20 cellular contexts compared by ENCODE assay signal in the genomic region with DNA sequence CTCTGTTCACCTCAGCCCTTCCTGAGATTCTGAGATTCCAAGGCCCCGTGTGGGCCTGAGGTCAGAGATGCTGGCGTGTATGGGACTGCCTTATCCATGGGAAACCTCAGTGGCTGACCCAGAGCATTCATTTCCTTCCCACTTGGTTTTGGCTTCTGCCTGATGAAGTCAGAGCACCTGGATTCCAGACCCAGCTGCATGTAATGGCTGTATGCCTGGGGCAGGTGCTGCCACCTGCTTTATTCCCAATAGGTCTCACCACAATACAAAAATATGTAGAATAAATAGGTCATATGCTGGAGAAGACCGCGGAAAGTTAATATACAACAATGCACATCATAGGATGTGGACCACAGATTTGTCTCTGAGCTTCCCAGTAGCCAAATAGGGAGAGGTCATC. TPM values are rescaled to one million over a fixed set of nuclear protein-coding genes. Genes with fewer than 3 reads are reported as not detected.
DNase-seq lines count a peak whose midpoint lies in the region; TF ChIP-seq lines count a peak whose summit lies in the region.
"Had no signal": no experiment of that assay in that cellular context is flagged by ENCODE, and none has a peak within 500 bp of the region (broad histone marks: within the 10 kb centered on the region; RNA-seq: fewer than 3 reads in every experiment).

No MANE protein-coding gene starts in this region.

- POLR2A ChIA-PET in activated CD4-positive, alpha-beta memory T cell treated with anti-CD3 and anti-CD28 coated beads for 36 hours (lab: Charles Lee) = no interaction called here

- H3K4me3 Mint-ChIP-seq in activated naive CD8-positive, alpha-beta T cell = peak overlapping the region; percentile 73
- H3K4me3 Mint-ChIP-seq in nephron = peak overlapping the region; percentile 27 to 71 (median 59)
- H3K4me3 Mint-ChIP-seq in activated CD4-positive, alpha-beta memory T cell treated with anti-CD3 and anti-CD28 coated beads for 36 hours = no peak overlapping the region

- intact Hi-C loops in activated CD4-positive, alpha-beta memory T cell treated with anti-CD3 and anti-CD28 coated beads for 36 hours (cut with micrococcal nuclease) = loop anchor here (5.0 to 10.0 kb wide), 3 partner anchors 231 to 428 kb away; a partner anchor contains a TSS

- TF ChIP-seq CTCF in nephron (IDR thresholded peaks at IDR 0.05; ENCODE audit: unreplicated experiment in 3 of 3) = no peak

- peaks cover 32% of the 10 kb centered on the region for H3K4me1 Mint-ChIP-seq in activated naive CD8-positive, alpha-beta T cell (ENCODE audit: low read depth)
- peaks cover 13% of the 10 kb centered on the region for H3K4me1 Mint-ChIP-seq in nephron
- H3K4me1 Mint-ChIP-seq in activated CD4-positive, alpha-beta memory T cell treated with anti-CD3 and anti-CD28 coated beads for 36 hours (ENCODE audit: low read depth) = peaks cover 29% of the 10 kb centered on the region

- no peaks in the 10 kb centered on the region for H3K27me3 Mint-ChIP-seq in activated naive CD8-positive, alpha-beta T cell
- H3K27me3 Mint-ChIP-seq in nephron (ENCODE audit: low read depth) = peaks cover 9% of the 10 kb centered on the region
- no peaks in the 10 kb centered on the region for H3K27me3 Mint-ChIP-seq in activated CD4-positive, alpha-beta memory T cell treated with anti-CD3 and anti-CD28 coated beads for 36 hours

- H3K27ac Mint-ChIP-seq in activated naive CD8-positive, alpha-beta T cell = peak overlapping the region; percentile 34
- H3K27ac Mint-ChIP-seq in nephron = peak overlapping the region; percentile 22 to 68 (median 44)
- no peak overlapping the region for H3K27ac Mint-ChIP-seq in activated CD4-positive, alpha-beta memory T cell treated with anti-CD3 and anti-CD28 coated beads for 36 hours

- H3K36me3 Mint-ChIP-seq in activated naive CD8-positive, alpha-beta T cell = no peaks in the 10 kb centered on the region
- peaks cover 24% of the 10 kb centered on the region for H3K36me3 Mint-ChIP-seq in nephron (ENCODE audit: low read depth)
- no peaks in the 10 kb centered on the region for H3K36me3 Mint-ChIP-seq in activated CD4-positive, alpha-beta memory T cell treated with anti-CD3 and anti-CD28 coated beads for 36 hours
- H3K36me3 Mint-ChIP-seq: CD8-positive, alpha-beta T cell had no signal

- H3K9me3 Mint-ChIP-seq in activated naive CD8-positive, alpha-beta T cell (ENCODE audit: low read depth) = no peaks in the 10 kb centered on the region
- H3K9me3 Mint-ChIP-seq in nephron = no peaks in the 10 kb centered on the region
- no peaks in the 10 kb centered on the region for H3K9me3 Mint-ChIP-seq in activated CD4-positive, alpha-beta memory T cell treated with anti-CD3 and anti-CD28 coated beads for 36 hours
- H3K9me3 Mint-ChIP-seq: CD8-positive, alpha-beta T cell had no signal

- CTCF ChIA-PET in activated CD4-positive, alpha-beta memory T cell treated with anti-CD3 and anti-CD28 coated beads for 36 hours (lab: Charles Lee) = interaction anchor here (0.9 to 2.8 kb wide), 6 partner anchors 10 to 402 kb away, joined by 4 to 31 read pairs (median 8); a partner anchor contains a TSS

- DNase-seq in NCI-H345 (lab: John Stamatoyannopoulos, UW) (peak; percentile 26), NCI-H345 treated with DMSO at 0.1 percent for 48 hours (lab: John Stamatoyannopoulos, UW; ENCODE audit: unreplicated experiment) (no peak), NCI-H146 (lab: John Stamatoyannopoulos, UW) (peak; percentile 64), DMS 273 treated with DMSO at 0.1 percent for 48 hours (lab: John Stamatoyannopoulos, UW) (no peak), NCI-H1694 treated with DMSO at 0.1 percent for 48 hours (lab: John Stamatoyannopoulos, UW) (no peak)
- no peak for DNase-seq in activated CD4-positive, alpha-beta memory T cell treated with anti-CD3 and anti-CD28 coated beads for 36 hours
- DNase-seq: activated CD8-positive, alpha-beta memory T cell treated with anti-CD3 and anti-CD28 coated beads, Interleukin-2, amount 50 U/mL, for 48 hours; CD8-positive, alpha-beta T cell; effector CD4-positive, alpha-beta T cell; EL; heart right ventricle; KG1; mammary epithelial cell; NCI-H1105; NCI-H446 treated with DMSO at 0.1 percent for 48 hours; SIG-M5; T1000; tibial artery had no signal

RNA-seq across cellular contexts. Expression of a gene that starts 25.6 kb away (rescaled TPM):
- total RNA-seq in activated CD4-positive, alpha-beta memory T cell treated with anti-CD3 and anti-CD28 coated beads for 36 hours = under 1 TPM; 0.29 to 0.31 TPM

Comparison
In these comparisons a context has a peak if more than half of its experiments do, and no peak if none do; other contexts are left out.
1. DNase-seq: peak in NCI-H345 (single experiment) and NCI-H146 (single experiment); none in NCI-H345 treated with DMSO at 0.1 percent for 48 hours (single experiment), DMS 273 treated with DMSO at 0.1 percent for 48 hours (single experiment), activated CD4-positive, alpha-beta memory T cell treated with anti-CD3 and anti-CD28 coated beads for 36 hours (single experiment) and NCI-H1694 treated with DMSO at 0.1 percent for 48 hours (single experiment).